Comparison of ENCODE assay signal across 9 cellular contexts in the genomic region with DNA sequence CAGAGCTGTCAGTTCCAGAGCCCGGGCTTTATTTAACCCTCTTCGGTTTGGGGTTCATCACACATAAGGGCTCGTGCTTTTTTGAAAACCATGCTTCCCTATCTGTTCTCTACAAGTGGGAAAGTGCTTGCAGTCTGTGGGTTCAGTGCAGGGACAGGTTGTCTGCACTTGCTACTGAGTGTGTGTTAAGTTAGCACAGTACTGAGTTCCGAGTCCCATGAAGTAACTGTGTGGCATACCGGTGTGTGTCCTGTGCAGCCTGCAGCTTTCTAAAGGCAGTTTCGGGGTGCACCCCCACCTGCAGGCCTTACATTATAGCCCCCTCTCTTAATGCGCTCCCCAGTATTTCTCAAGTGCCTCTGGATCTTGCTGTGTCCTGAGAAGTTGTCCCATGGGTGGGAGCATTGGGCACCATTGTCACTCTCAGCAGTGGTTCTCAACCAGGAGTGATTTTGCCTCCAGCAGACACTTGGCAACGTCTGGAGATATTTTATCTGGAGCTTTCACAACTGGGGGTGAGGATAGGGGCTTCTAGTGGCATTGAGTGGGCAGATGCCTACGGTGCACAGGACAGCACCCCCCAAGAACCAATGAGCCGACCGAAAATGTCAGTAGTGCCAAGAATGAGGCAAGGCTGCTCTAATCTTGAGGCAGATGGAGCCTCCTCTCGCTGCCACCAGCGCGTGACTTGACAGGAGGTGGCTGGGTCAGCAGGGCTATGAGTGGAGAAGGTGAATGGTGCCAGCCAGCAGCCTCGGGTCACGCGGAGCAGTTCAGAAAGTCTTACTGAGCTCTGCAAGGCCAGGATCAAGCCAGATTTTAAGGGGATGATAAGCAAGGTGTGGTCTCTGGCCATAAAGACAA.
DNase-seq lines count a peak whose midpoint lies in the region; ATAC-seq and TF ChIP-seq lines count a peak whose summit lies in the region.
"Had no signal": no experiment of that assay in that cellular context is flagged by ENCODE, and none has a peak within 500 bp of the region (broad histone marks: within the 10 kb centered on the region; RNA-seq: fewer than 3 reads in every experiment).

No MANE protein-coding gene starts in this region.

- H3K9me3 Mint-ChIP-seq in central memory CD8-positive, alpha-beta T cell, result no peaks in the 10 kb centered on the region
- H3K9me3 Mint-ChIP-seq in activated CD4-positive, alpha-beta memory T cell treated with anti-CD3 and anti-CD28 coated beads for 36 hours, result no peaks in the 10 kb centered on the region
- H3K9me3 Mint-ChIP-seq in CD14-positive monocyte, result peaks cover 0 to 7% (median 0%) of the 10 kb centered on the region in 7 donors
- H3K9me3 Mint-ChIP-seq: stimulated activated naive CD8-positive, alpha-beta T cell treated with anti-CD3 and anti-CD28 coated beads, Interleukin-15, Interleukin-2, amounts not matched to agents 100 ng/mL and 50 ng/mL, for 24 hours had no signal

- peak in 1 of 2 donors; percentile 46 for TF ChIP-seq POLR2A in thyroid gland (IDR thresholded peaks at IDR 0.05)

- H3K36me3 ChIP-seq in lower lobe of right lung, result peaks cover 4% of the 10 kb centered on the region
- no peaks in the 10 kb centered on the region for H3K36me3 ChIP-seq in thyroid gland

- H3K27me3 Mint-ChIP-seq in T-helper 17 cell, result no peaks in the 10 kb centered on the region
- no peaks in the 10 kb centered on the region for H3K27me3 Mint-ChIP-seq in central memory CD8-positive, alpha-beta T cell
- no peaks in the 10 kb centered on the region for H3K27me3 Mint-ChIP-seq in activated CD4-positive, alpha-beta memory T cell treated with anti-CD3 and anti-CD28 coated beads for 36 hours
- H3K27me3 Mint-ChIP-seq in CD14-positive monocyte (ENCODE audit: low read depth in 3 of 3), result peaks cover 0 to 3% (median 0%) of the 10 kb centered on the region in 3 donors

- ATAC-seq in T-helper 17 cell (no peak), lower lobe of right lung (no peak)
- no peak for ATAC-seq in central memory CD8-positive, alpha-beta T cell (replicated peaks; ENCODE audit: extremely low read depth, poor library complexity, severe bottlenecking)

- H3K27ac ChIP-seq in lower lobe of right lung (no peak overlapping the region), thyroid gland (peak overlapping the region; percentile 86 to 91 (median 87))

- H3K27ac Mint-ChIP-seq in T-helper 17 cell (peak overlapping the region; percentile 16), CD14-positive monocyte (no peak overlapping the region)
- H3K27ac Mint-ChIP-seq in central memory CD8-positive, alpha-beta T cell (ENCODE audit: low read depth), result peak overlapping the region; percentile 49
- no peak overlapping the region for H3K27ac Mint-ChIP-seq in activated CD4-positive, alpha-beta memory T cell treated with anti-CD3 and anti-CD28 coated beads for 36 hours

- WGBS in thyroid gland, 2 donors, result 34 to 48% methylated on average over 16 to 17 of the region's 17 CpGs

- TF ChIP-seq CTCF in lower lobe of right lung (IDR thresholded peaks at IDR 0.05) (no peak), thyroid gland (IDR thresholded peaks at IDR 0.05) (no peak), CD14-positive monocyte (IDR thresholded peaks at IDR 0.05) (no peak)

- H3K9me3 ChIP-seq in T-helper 17 cell (ENCODE audit: control insufficient read depth, low read length, poor library complexity, severe bottlenecking), result no peaks in the 10 kb centered on the region
- no peaks in the 10 kb centered on the region for H3K9me3 ChIP-seq in lower lobe of right lung
- H3K9me3 ChIP-seq in thyroid gland, result no peaks in the 10 kb centered on the region

- no peaks in the 10 kb centered on the region for H3K36me3 Mint-ChIP-seq in T-helper 17 cell (ENCODE audit: low read depth)
- no peaks in the 10 kb centered on the region for H3K36me3 Mint-ChIP-seq in central memory CD8-positive, alpha-beta T cell (ENCODE audit: insufficient read depth)
- H3K36me3 Mint-ChIP-seq in activated CD4-positive, alpha-beta memory T cell treated with anti-CD3 and anti-CD28 coated beads for 36 hours, result no peaks in the 10 kb centered on the region
- peaks cover 46 to 68% of the 10 kb centered on the region in 2 donors for H3K36me3 Mint-ChIP-seq in CD14-positive monocyte

- H3K4me3 ChIP-seq in lower lobe of right lung (no peak overlapping the region), thyroid gland (replicated peaks in 1 of 3) (no peak overlapping the region)

- H3K4me1 Mint-ChIP-seq in T-helper 17 cell (peaks cover 18% of the 10 kb centered on the region), CD14-positive monocyte (peaks cover 3% of the 10 kb centered on the region)
- peaks cover 35% of the 10 kb centered on the region for H3K4me1 Mint-ChIP-seq in central memory CD8-positive, alpha-beta T cell
- H3K4me1 Mint-ChIP-seq in activated CD4-positive, alpha-beta memory T cell treated with anti-CD3 and anti-CD28 coated beads for 36 hours (ENCODE audit: low read depth), result peaks cover 38% of the 10 kb centered on the region

- intact Hi-C loops in lower lobe of right lung (cut with DNase I), result no loop called here
- intact Hi-C loops in thyroid gland (cut with DNase I), result no loop called here
- intact Hi-C loops in activated CD4-positive, alpha-beta memory T cell treated with anti-CD3 and anti-CD28 coated beads for 36 hours (cut with micrococcal nuclease), result no loop called here
- intact Hi-C loops in CD14-positive monocyte (cut with micrococcal nuclease), result no loop called here

- H3K4me3 Mint-ChIP-seq in T-helper 17 cell (no peak overlapping the region), CD14-positive monocyte (no peak overlapping the region)
- H3K4me3 Mint-ChIP-seq in central memory CD8-positive, alpha-beta T cell, result no peak overlapping the region
- no peak overlapping the region for H3K4me3 Mint-ChIP-seq in activated CD4-positive, alpha-beta memory T cell treated with anti-CD3 and anti-CD28 coated beads for 36 hours
- H3K4me3 Mint-ChIP-seq: stimulated activated naive CD8-positive, alpha-beta T cell treated with anti-CD3 and anti-CD28 coated beads, Interleukin-15, Interleukin-2, amounts not matched to agents 100 ng/mL and 50 ng/mL, for 24 hours had no signal

- POLR2A ChIA-PET in activated CD4-positive, alpha-beta memory T cell treated with anti-CD3 and anti-CD28 coated beads for 36 hours (lab: Charles Lee), result no interaction called here

- CTCF ChIA-PET in activated CD4-positive, alpha-beta memory T cell treated with anti-CD3 and anti-CD28 coated beads for 36 hours (lab: Charles Lee), result interaction anchor here (1.1 kb wide), 1 partner anchor 21 kb away, joined by 3 read pairs; no protein-coding TSS in a partner anchor

- H3K4me1 ChIP-seq in lower lobe of right lung (peaks cover 4% of the 10 kb centered on the region), thyroid gland (peaks cover 60 to 73% of the 10 kb centered on the region in 2 donors)

- H3K27me3 ChIP-seq in lower lobe of right lung (ENCODE audit: low read depth) (no peaks in the 10 kb centered on the region), thyroid gland (no peaks in the 10 kb centered on the region)

- DNase-seq in T-helper 17 cell (peak in 1 of 3 donors; percentile 6), lower lobe of right lung (peak; percentile 20), thyroid gland (peak; percentile 97 to 98), COR-L47 (lab: John Stamatoyannopoulos, UW) (no peak), CD14-positive monocyte (ENCODE audit: low spot score) (no peak)
- DNase-seq in central memory CD8-positive, alpha-beta T cell (ENCODE audit: low spot score in 2 of 2), result no peak
- DNase-seq in activated CD4-positive, alpha-beta memory T cell treated with anti-CD3 and anti-CD28 coated beads for 36 hours, result no peak
- DNase-seq: mesenchymal stem cell had no signal

Comparison
In these comparisons a context has a peak if more than half of its experiments do, and no peak if none do; other contexts are left out.
1. DNase-seq: peak in lower lobe of right lung (single experiment) and thyroid gland (2 of 2); none in central memory CD8-positive, alpha-beta T cell (0 of 2), activated CD4-positive, alpha-beta memory T cell treated with anti-CD3 and anti-CD28 coated beads for 36 hours (single experiment), COR-L47 (single experiment) and CD14-positive monocyte (single experiment).
2. H3K27ac Mint-ChIP-seq: peak in T-helper 17 cell (single experiment) and central memory CD8-positive, alpha-beta T cell (single experiment); none in activated CD4-positive, alpha-beta memory T cell treated with anti-CD3 and anti-CD28 coated beads for 36 hours (single experiment) and CD14-positive monocyte (0 of 7).